ENCODE assay signal across 18 cellular contexts in the genomic region with DNA sequence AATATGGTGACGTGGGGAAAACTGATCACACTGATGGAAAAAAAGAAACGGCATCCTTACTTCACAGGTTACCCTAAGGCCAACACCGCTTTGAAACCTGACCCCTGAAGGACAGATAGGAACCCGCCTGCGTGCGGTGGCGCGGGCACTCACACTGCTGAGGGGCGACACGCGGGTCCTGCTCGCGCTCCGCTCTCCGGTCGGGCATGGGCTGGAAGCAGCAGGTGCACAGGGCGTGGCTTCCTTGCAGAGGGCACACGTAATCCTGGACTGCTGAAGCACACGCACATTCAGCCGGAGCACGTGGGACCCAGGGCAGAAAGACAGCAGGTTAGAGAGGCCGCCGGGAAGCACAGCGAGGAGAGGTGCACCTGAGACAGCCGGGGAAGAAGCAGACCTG. TPM values are rescaled to one million over a fixed set of nuclear protein-coding genes. Genes with fewer than 3 reads are reported as not detected.
A peak's percentile ranks its signal among the peaks of the same experiment; 100 is the strongest.
DNase-seq lines count a peak whose midpoint lies in the region; ATAC-seq lines count a peak whose summit lies in the region.
"Had no signal": no experiment of that assay in that cellular context is flagged by ENCODE, and none has a peak within 500 bp of the region (broad histone marks: within the 10 kb centered on the region; RNA-seq: fewer than 3 reads in every experiment).

No MANE protein-coding gene starts in this region.

- DNase-seq in NCI-H2171 treated with DMSO at 0.1 percent for 48 hours (lab: John Stamatoyannopoulos, UW) (peak; percentile 4), NCI-H2171 (lab: John Stamatoyannopoulos, UW) (no peak), left kidney (ENCODE audit: low read depth, low spot score) (peak; percentile 19), DMS79 treated with DMSO at 0.1 percent for 48 hours (lab: John Stamatoyannopoulos, UW) (no peak)
- DNase-seq in activated CD8-positive, alpha-beta memory T cell treated with anti-CD3 and anti-CD28 coated beads, Interleukin-2, amount 10 ng/mL, durations not matched to agents 7 days and 5 days, result no peak
- DNase-seq: 8988T; AML-193; CD4-positive, alpha-beta T cell; DMS153; DND-41; GF-D8; HCEC 1CT; HFFc6 had no signal

- H3K27me3 ChIP-seq in BLaER1, result no peaks in the 10 kb centered on the region
- H3K27me3 ChIP-seq: BLaER1 treated with 17β-estradiol and CSF1 and Interleukin-3, amounts not matched to agents 10 nM and 100 nM had no signal

- no peaks in the 10 kb centered on the region for H3K27me3 Mint-ChIP-seq in activated CD8-positive, alpha-beta memory T cell treated with anti-CD3 and anti-CD28 coated beads, Interleukin-2, amount 10 ng/mL, durations not matched to agents 7 days and 5 days
- H3K27me3 Mint-ChIP-seq: CD4-positive, alpha-beta T cell had no signal

- no peaks in the 10 kb centered on the region for H4K20me1 ChIP-seq in BLaER1

- peak overlapping the region; percentile 10; the same call in 1 of the 2 replicates for H3K27ac ChIP-seq in BLaER1
- peak overlapping the region; percentile 19 for H3K27ac ChIP-seq in KOPT-K1 (ENCODE audit: low read depth, low read length, poor library complexity, severe bottlenecking)
- H3K27ac ChIP-seq: HL-60 had no signal

- H3K36me3 Mint-ChIP-seq in activated CD8-positive, alpha-beta memory T cell treated with anti-CD3 and anti-CD28 coated beads, Interleukin-2, amount 10 ng/mL, durations not matched to agents 7 days and 5 days, result peaks cover 51% of the 10 kb centered on the region

- H3K4me2 ChIP-seq in BLaER1, result peak overlapping the region; percentile 9; the same call in 1 of the 2 replicates

- H3K9ac ChIP-seq in BLaER1, result no peak overlapping the region

- CTCF ChIA-PET in activated CD8-positive, alpha-beta memory T cell treated with anti-CD3 and anti-CD28 coated beads, Interleukin-2, amount 10 ng/mL, durations not matched to agents 7 days and 5 days (lab: Charles Lee), result interaction anchor here (0.6 kb wide), 1 partner anchor 25 kb away, joined by 3 read pairs; no protein-coding TSS in a partner anchor

- H3K4me1 ChIP-seq in BLaER1, result peaks cover 32% of the 10 kb centered on the region

- H3K4me1 Mint-ChIP-seq in activated CD8-positive, alpha-beta memory T cell treated with anti-CD3 and anti-CD28 coated beads, Interleukin-2, amount 10 ng/mL, durations not matched to agents 7 days and 5 days, result no peaks in the 10 kb centered on the region

- ATAC-seq in GM21576 (IDR thresholded peaks at IDR 0.05; ENCODE audit: unreplicated experiment), result no peak
- no peak for ATAC-seq in activated CD8-positive, alpha-beta memory T cell treated with anti-CD3 and anti-CD28 coated beads, Interleukin-2, amount 10 ng/mL, durations not matched to agents 7 days and 5 days

- no peak overlapping the region for H3K4me3 ChIP-seq in BLaER1
- H3K4me3 ChIP-seq: BLaER1 treated with 17β-estradiol and CSF1 and Interleukin-3, amounts not matched to agents 10 nM and 100 nM had no signal

- H3K9me3 Mint-ChIP-seq in activated CD8-positive, alpha-beta memory T cell treated with anti-CD3 and anti-CD28 coated beads, Interleukin-2, amount 10 ng/mL, durations not matched to agents 7 days and 5 days (ENCODE audit: low read depth), result no peaks in the 10 kb centered on the region
- H3K9me3 Mint-ChIP-seq: CD4-positive, alpha-beta T cell; HFFc6 had no signal

- H3K36me3 ChIP-seq in BLaER1 (peaks cover 98% of the 10 kb centered on the region), KOPT-K1 (ENCODE audit: insufficient read depth, low read length) (peaks cover 80% of the 10 kb centered on the region)

- H3K9me3 ChIP-seq in BLaER1 (no peaks in the 10 kb centered on the region), KOPT-K1 (ENCODE audit: insufficient read depth, low read length, poor library complexity, severe bottlenecking) (peaks cover 5% of the 10 kb centered on the region)

- H3K4me3 Mint-ChIP-seq in activated CD8-positive, alpha-beta memory T cell treated with anti-CD3 and anti-CD28 coated beads, Interleukin-2, amount 10 ng/mL, durations not matched to agents 7 days and 5 days, result no peak overlapping the region
- H3K4me3 Mint-ChIP-seq: CD4-positive, alpha-beta T cell; HFFc6 had no signal

- H3K27ac Mint-ChIP-seq in activated CD8-positive, alpha-beta memory T cell treated with anti-CD3 and anti-CD28 coated beads, Interleukin-2, amount 10 ng/mL, durations not matched to agents 7 days and 5 days, result no peak overlapping the region
- H3K27ac Mint-ChIP-seq: CD4-positive, alpha-beta T cell; HFFc6 had no signal

RNA-seq across cellular contexts. Expression of a gene that starts 22.8 kb away (rescaled TPM):
- total RNA-seq in activated CD8-positive, alpha-beta memory T cell treated with anti-CD3 and anti-CD28 coated beads, Interleukin-2, amount 10 ng/mL, durations not matched to agents 7 days and 5 days, result 10 to 100 TPM; 60.0 to 60.4 TPM

RNA-seq across cellular contexts. Expression of a gene that starts 35.9 kb away (rescaled TPM):
- 10 to 100 TPM; 87.7 to 89.7 TPM for total RNA-seq in activated CD8-positive, alpha-beta memory T cell treated with anti-CD3 and anti-CD28 coated beads, Interleukin-2, amount 10 ng/mL, durations not matched to agents 7 days and 5 days

Comparison
In these comparisons a context has a peak if more than half of its experiments do, and no peak if none do; other contexts are left out.
1. DNase-seq: peak in NCI-H2171 treated with DMSO at 0.1 percent for 48 hours (single experiment) and left kidney (single experiment); none in NCI-H2171 (single experiment), DMS79 treated with DMSO at 0.1 percent for 48 hours (single experiment) and activated CD8-positive, alpha-beta memory T cell treated with anti-CD3 and anti-CD28 coated beads, Interleukin-2, amount 10 ng/mL, durations not matched to agents 7 days and 5 days (single experiment).